18 cellular contexts compared by ENCODE assay signal in genomic region chr5:135497971-135498661, GRCh38. TPM values are rescaled to one million over a fixed set of nuclear protein-coding genes. Genes with fewer than 3 reads are reported as not detected.
A peak's percentile ranks its signal among the peaks of the same experiment; 100 is the strongest.
DNase-seq lines count a peak whose midpoint lies in the region; ATAC-seq and TF ChIP-seq lines count a peak whose summit lies in the region.
"Had no signal": no experiment of that assay in that cellular context is flagged by ENCODE, and none has a peak within 500 bp of the region (broad histone marks: within the 10 kb centered on the region; RNA-seq: fewer than 3 reads in every experiment).

No MANE protein-coding gene starts in this region.

- no peak overlapping the region for H3K4me3 Mint-ChIP-seq in stimulated activated effector memory CD8-positive, alpha-beta T cell treated with anti-CD3 and anti-CD28 coated beads, Interleukin-12 subunit alpha, Interleukin-12 subunit beta, amount 100 ng/mL, for 72 hours
- no peak overlapping the region for H3K4me3 Mint-ChIP-seq in immature natural killer cell
- H3K4me3 Mint-ChIP-seq: activated CD8-positive, alpha-beta T cell treated with anti-CD3 and anti-CD28 coated beads, Interleukin-2, amount 10 ng/mL, durations not matched to agents 7 days and 5 days; activated T-helper 17 cell treated with anti-CD3 and anti-CD28 coated beads, Interleukin-2, amount 50 U/mL, for 72 hours; dendritic cell treated with granulocyte-macrophage colony-stimulating factor and Interleukin-4, amounts not matched to agents 40 ng/mL and 50 ng/mL, for 4 days; HFFc6 had no signal

- H3K27ac ChIP-seq in dorsolateral prefrontal cortex: peak overlapping the region in 44 of 59 donors; percentile 13 to 82 (median 56)
- H3K27ac ChIP-seq: 22Rv1, SK-N-MC had no signal

- no peaks in the 10 kb centered on the region for H3K27me3 ChIP-seq in dorsolateral prefrontal cortex

- no peaks in the 10 kb centered on the region for H3K36me3 Mint-ChIP-seq in stimulated activated effector memory CD8-positive, alpha-beta T cell treated with anti-CD3 and anti-CD28 coated beads, Interleukin-12 subunit alpha, Interleukin-12 subunit beta, amount 100 ng/mL, for 72 hours
- no peaks in the 10 kb centered on the region for H3K36me3 Mint-ChIP-seq in immature natural killer cell

- no peak overlapping the region for H3K4me3 ChIP-seq in dorsolateral prefrontal cortex
- H3K4me3 ChIP-seq: SK-N-MC had no signal

- TF ChIP-seq CTCF in dorsolateral prefrontal cortex (IDR thresholded peaks at IDR 0.05 in 54 of 56, conservative IDR thresholded peaks at IDR 0.05 in 2 of 56; ENCODE audit: low read depth in 1 of 56, partially characterized antibody in 56 of 56): no peak

- DNase-seq in DMS53 (lab: John Stamatoyannopoulos, UW) (peak; percentile 27), DMS53 treated with DMSO at 0.1 percent for 48 hours (lab: John Stamatoyannopoulos, UW; ENCODE audit: unreplicated experiment) (no peak), NCI-H2171 (lab: John Stamatoyannopoulos, UW) (peak; percentile 73), dorsolateral prefrontal cortex (peak in 2 of 10 donors; percentile 6 to 36), immature natural killer cell (no peak), SHP77 treated with DMSO at 0.1 percent for 48 hours (lab: John Stamatoyannopoulos, UW) (no peak), NCI-H510A treated with DMSO at 0.1 percent for 48 hours (lab: John Stamatoyannopoulos, UW) (no peak)
- DNase-seq in stimulated activated effector memory CD8-positive, alpha-beta T cell treated with anti-CD3 and anti-CD28 coated beads, Interleukin-12 subunit alpha, Interleukin-12 subunit beta, amount 100 ng/mL, for 72 hours (ENCODE audit: low spot score in 2 of 2): no peak
- DNase-seq: activated CD8-positive, alpha-beta T cell treated with anti-CD3 and anti-CD28 coated beads, Interleukin-2, amount 10 ng/mL, durations not matched to agents 7 days and 5 days; HFFc6; left colon; NCI-H2081; stimulated activated naive CD8-positive, alpha-beta T cell treated with anti-CD3 and anti-CD28 coated beads, Interleukin-15, Interleukin-2, amounts not matched to agents 100 U/mL and 50 U/mL, for 24 hours had no signal

- no peaks in the 10 kb centered on the region for H3K9me3 Mint-ChIP-seq in stimulated activated effector memory CD8-positive, alpha-beta T cell treated with anti-CD3 and anti-CD28 coated beads, Interleukin-12 subunit alpha, Interleukin-12 subunit beta, amount 100 ng/mL, for 72 hours
- H3K9me3 Mint-ChIP-seq in immature natural killer cell: no peaks in the 10 kb centered on the region
- H3K9me3 Mint-ChIP-seq: activated T-helper 17 cell treated with anti-CD3 and anti-CD28 coated beads, Interleukin-2, amount 50 U/mL, for 72 hours; dendritic cell treated with granulocyte-macrophage colony-stimulating factor and Interleukin-4, amounts not matched to agents 40 ng/mL and 50 ng/mL, for 4 days; HFFc6 had no signal

- peaks cover 4 to 10% (median 6%) of the 10 kb centered on the region in 3 donors for H3K27me3 Mint-ChIP-seq in immature natural killer cell (ENCODE audit: low read depth in 3 of 3)

- peaks cover 4% of the 10 kb centered on the region for H3K4me1 Mint-ChIP-seq in stimulated activated effector memory CD8-positive, alpha-beta T cell treated with anti-CD3 and anti-CD28 coated beads, Interleukin-12 subunit alpha, Interleukin-12 subunit beta, amount 100 ng/mL, for 72 hours
- no peaks in the 10 kb centered on the region for H3K4me1 Mint-ChIP-seq in immature natural killer cell
- H3K4me1 Mint-ChIP-seq: activated T-helper 17 cell treated with anti-CD3 and anti-CD28 coated beads, Interleukin-2, amount 50 U/mL, for 72 hours had no signal

- ATAC-seq in stimulated activated effector memory CD8-positive, alpha-beta T cell treated with anti-CD3 and anti-CD28 coated beads, Interleukin-12 subunit alpha, Interleukin-12 subunit beta, amount 100 ng/mL, for 72 hours: peak; percentile 14
- ATAC-seq: activated CD8-positive, alpha-beta T cell treated with anti-CD3 and anti-CD28 coated beads, Interleukin-2, amount 10 ng/mL, durations not matched to agents 7 days and 5 days; activated T-helper 17 cell treated with anti-CD3 and anti-CD28 coated beads, Interleukin-2, amount 50 U/mL, for 72 hours; left colon; stimulated activated naive CD8-positive, alpha-beta T cell treated with anti-CD3 and anti-CD28 coated beads, Interleukin-15, Interleukin-2, amounts not matched to agents 100 U/mL and 50 U/mL, for 24 hours had no signal

- intact Hi-C loops in dorsolateral prefrontal cortex (cut with DNase I): no loop called here

- H3K27ac Mint-ChIP-seq in stimulated activated effector memory CD8-positive, alpha-beta T cell treated with anti-CD3 and anti-CD28 coated beads, Interleukin-12 subunit alpha, Interleukin-12 subunit beta, amount 100 ng/mL, for 72 hours: no peak overlapping the region
- H3K27ac Mint-ChIP-seq in immature natural killer cell: no peak overlapping the region
- H3K27ac Mint-ChIP-seq: activated CD8-positive, alpha-beta T cell treated with anti-CD3 and anti-CD28 coated beads, Interleukin-2, amount 10 ng/mL, durations not matched to agents 7 days and 5 days; activated T-helper 17 cell treated with anti-CD3 and anti-CD28 coated beads, Interleukin-2, amount 50 U/mL, for 72 hours; dendritic cell treated with granulocyte-macrophage colony-stimulating factor and Interleukin-4, amounts not matched to agents 40 ng/mL and 50 ng/mL, for 4 days; HFFc6 had no signal

RNA-seq across cellular contexts. Expression of gene NEUROG1, which starts 37.6 kb away (rescaled TPM):
- total RNA-seq in dorsolateral prefrontal cortex: not detected
- polyA plus RNA-seq in immature natural killer cell: not detected
- total RNA-seq: activated CD8-positive, alpha-beta T cell treated with anti-CD3 and anti-CD28 coated beads, Interleukin-2, amount 10 ng/mL, durations not matched to agents 7 days and 5 days; activated T-helper 17 cell treated with anti-CD3 and anti-CD28 coated beads, Interleukin-2, amount 50 U/mL, for 72 hours; HFFc6; left colon; OCI-LY7 had no signal

RNA-seq across cellular contexts. Expression of gene TIFAB, which starts 46.0 kb away (rescaled TPM):
- under 1 TPM in 17 of 120 experiments, not detected in 103; 0.08 to 0.23 (median 0.12) TPM for total RNA-seq in dorsolateral prefrontal cortex
- under 1 TPM in 2 of 3 donors, not detected in 1; 0.03 to 0.07 TPM for polyA plus RNA-seq in immature natural killer cell
- total RNA-seq: activated CD8-positive, alpha-beta T cell treated with anti-CD3 and anti-CD28 coated beads, Interleukin-2, amount 10 ng/mL, durations not matched to agents 7 days and 5 days; activated T-helper 17 cell treated with anti-CD3 and anti-CD28 coated beads, Interleukin-2, amount 50 U/mL, for 72 hours; HFFc6; OCI-LY7 had no signal

RNA-seq across cellular contexts. Expression of gene DCANP1, which starts 51.0 kb away (rescaled TPM):
- under 1 TPM in 7 of 120 experiments, not detected in 113; 0.13 to 0.20 (median 0.15) TPM for total RNA-seq in dorsolateral prefrontal cortex
- under 1 TPM in 1 of 3 donors, not detected in 2; 0.95 TPM for polyA plus RNA-seq in immature natural killer cell
- total RNA-seq: activated CD8-positive, alpha-beta T cell treated with anti-CD3 and anti-CD28 coated beads, Interleukin-2, amount 10 ng/mL, durations not matched to agents 7 days and 5 days; activated T-helper 17 cell treated with anti-CD3 and anti-CD28 coated beads, Interleukin-2, amount 50 U/mL, for 72 hours; HFFc6; OCI-LY7 had no signal

Comparison
In these comparisons a context has a peak if more than half of its experiments do, and no peak if none do; other contexts are left out.
1. DNase-seq: peak in DMS53 (single experiment) and NCI-H2171 (single experiment); none in DMS53 treated with DMSO at 0.1 percent for 48 hours (single experiment), stimulated activated effector memory CD8-positive, alpha-beta T cell treated with anti-CD3 and anti-CD28 coated beads, Interleukin-12 subunit alpha, Interleukin-12 subunit beta, amount 100 ng/mL, for 72 hours (0 of 2), immature natural killer cell (0 of 3), SHP77 treated with DMSO at 0.1 percent for 48 hours (single experiment) and NCI-H510A treated with DMSO at 0.1 percent for 48 hours (single experiment).